ENCODE assay signal across 9 cellular contexts in the genomic region with DNA sequence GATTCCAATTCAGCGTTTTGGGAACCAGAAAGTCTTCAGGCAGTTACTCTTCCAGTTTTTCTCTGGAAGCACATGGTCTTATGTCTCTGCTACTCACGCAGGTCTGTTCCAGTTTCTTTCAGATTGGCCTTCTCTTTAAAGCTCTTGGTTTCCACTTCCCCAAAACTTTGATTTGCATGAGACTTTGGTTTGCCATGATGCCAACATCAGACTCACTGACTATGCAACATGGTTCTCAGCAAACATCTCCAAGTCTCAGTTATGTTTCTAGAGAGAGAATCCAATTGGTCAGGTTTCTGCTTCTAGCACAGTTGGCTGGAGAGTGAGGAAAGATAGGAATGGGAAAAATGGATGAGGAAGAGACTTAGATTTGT. TPM values are rescaled to one million over a fixed set of nuclear protein-coding genes. Genes with fewer than 3 reads are reported as not detected.
DNase-seq lines count a peak whose midpoint lies in the region; ATAC-seq and TF ChIP-seq lines count a peak whose summit lies in the region.
"Had no signal": no experiment of that assay in that cellular context is flagged by ENCODE, and none has a peak within 500 bp of the region (broad histone marks: within the 10 kb centered on the region; RNA-seq: fewer than 3 reads in every experiment).

No MANE protein-coding gene starts in this region.

- no peak for TF ChIP-seq CTCF in GM12875 (IDR thresholded peaks at IDR 0.05; ENCODE audit: borderline replicate concordance, insufficient read depth, low read depth, low read length)
- TF ChIP-seq CTCF in brain (conservative IDR thresholded peaks at IDR 0.05), result no peak
- no peak for TF ChIP-seq CTCF in lower lobe of right lung (IDR thresholded peaks at IDR 0.05)

- H3K9me3 ChIP-seq in lower lobe of right lung, result no peaks in the 10 kb centered on the region

- peaks cover 0 to 10% (median 6%) of the 10 kb centered on the region in 5 experiments for H3K9me3 Mint-ChIP-seq in brain

- no peak overlapping the region for H3K27ac ChIP-seq in lower lobe of right lung

- peaks cover 22% of the 10 kb centered on the region for H3K4me1 ChIP-seq in lower lobe of right lung

- H3K36me3 ChIP-seq in lower lobe of right lung, result no peaks in the 10 kb centered on the region

- peaks cover 13% of the 10 kb centered on the region for H3K36me3 Mint-ChIP-seq in brain

- peaks cover 2% of the 10 kb centered on the region for H3K27me3 Mint-ChIP-seq in brain

- H3K27me3 ChIP-seq in lower lobe of right lung (ENCODE audit: low read depth), result no peaks in the 10 kb centered on the region

- peak overlapping the region; percentile 51 for H3K4me3 ChIP-seq in GM12875 (ENCODE audit: low read depth, low read length)
- no peak overlapping the region for H3K4me3 ChIP-seq in lower lobe of right lung

- intact Hi-C loops in lower lobe of right lung (cut with DNase I), result no loop called here

- DNase-seq in DMS153 treated with DMSO at 0.1 percent for 48 hours (lab: John Stamatoyannopoulos, UW; ENCODE audit: unreplicated experiment) (no peak), lower lobe of right lung (no peak), retina (no peak)
- DNase-seq: foreskin melanocyte had no signal

- peak overlapping the region in 1 of 5 experiments; percentile 12 for H3K27ac Mint-ChIP-seq in brain

- H3K4me1 Mint-ChIP-seq in brain, result peaks cover 56% of the 10 kb centered on the region

- peak overlapping the region in 4 of 5 experiments; percentile 9 to 99 (median 48) for H3K4me3 Mint-ChIP-seq in brain

- peak; percentile 35 for ATAC-seq in GM19351 (IDR thresholded peaks at IDR 0.05; ENCODE audit: unreplicated experiment)
- ATAC-seq in HG03520 (IDR thresholded peaks at IDR 0.05; ENCODE audit: unreplicated experiment), result peak; percentile 30
- ATAC-seq in lower lobe of right lung, result no peak
- ATAC-seq in HG02970 (IDR thresholded peaks at IDR 0.05; ENCODE audit: low FRiP score, unreplicated experiment), result no peak

RNA-seq across cellular contexts. Expression of gene AKAP11, which starts 3.1 kb away (rescaled TPM):
- 6.9 TPM for polyA plus RNA-seq in brain (ENCODE audit: insufficient read depth, low read depth, low replicate concordance)
- 34.5 TPM for total RNA-seq in lower lobe of right lung

Comparison
In these comparisons a context has a peak if more than half of its experiments do, and no peak if none do; other contexts are left out.
1. ATAC-seq: peak in GM19351 (single experiment) and HG03520 (single experiment); none in lower lobe of right lung (0 of 2) and HG02970 (single experiment).